14 cellular contexts compared by ENCODE assay signal in the genomic region with DNA sequence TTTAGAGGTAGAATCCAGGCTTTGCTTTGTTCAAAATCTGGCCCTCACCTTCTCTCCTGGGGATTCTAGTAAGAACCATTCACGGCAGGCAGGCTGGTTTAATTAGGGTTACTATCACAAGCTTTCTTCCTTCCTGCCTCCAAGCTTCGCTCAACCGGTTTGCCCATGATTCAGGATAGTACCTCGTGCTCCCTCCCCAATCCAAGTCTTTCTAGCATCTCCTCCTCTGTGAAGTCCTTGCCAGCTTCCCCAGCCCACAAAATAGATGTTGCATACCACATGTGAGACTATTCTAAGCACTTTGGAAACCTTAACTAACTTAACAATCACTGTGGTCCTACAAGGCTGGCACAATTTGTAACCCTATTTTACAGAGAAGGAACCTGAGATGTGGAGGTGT.
DNase-seq lines count a peak whose midpoint lies in the region; ATAC-seq, FAIRE-seq and TF ChIP-seq lines count a peak whose summit lies in the region.
"Had no signal": no experiment of that assay in that cellular context is flagged by ENCODE, and none has a peak within 500 bp of the region (broad histone marks: within the 10 kb centered on the region; RNA-seq: fewer than 3 reads in every experiment).

No MANE protein-coding gene starts in this region.

- peak; percentile 7 for ATAC-seq in left lung
- ATAC-seq: gastroesophageal sphincter had no signal

- no peak for TF ChIP-seq RAD21 in Ishikawa (IDR thresholded peaks at IDR 0.05; ENCODE audit: low read depth)

- H3K4me3 ChIP-seq in bronchial epithelial cell (ENCODE audit: low read depth, low read length) (no peak overlapping the region), left lung (no peak overlapping the region)
- H3K4me3 ChIP-seq: coronary artery, gastroesophageal sphincter, upper lobe of left lung had no signal

- intact Hi-C loops in left lung (cut with DNase I): loop anchor here in 1 of 2 donors (10.0 kb wide), 1 partner anchor 129 kb away; no protein-coding TSS in a partner anchor

- peaks cover 8% of the 10 kb centered on the region for H3K9me3 Mint-ChIP-seq in nephron progenitor cell
- H3K9me3 Mint-ChIP-seq: activated B cell treated with CpG ODN at 0.5 μM for 24 hours had no signal

- TF ChIP-seq CTCF in bronchial epithelial cell (IDR thresholded peaks at IDR 0.05; ENCODE audit: insufficient read depth, low read length, severe bottlenecking): no peak
- TF ChIP-seq CTCF in left lung (IDR thresholded peaks at IDR 0.05): no peak
- TF ChIP-seq CTCF in nephron progenitor cell (IDR thresholded peaks at IDR 0.05): no peak

- H3K4me1 ChIP-seq in left lung: peaks cover 18 to 42% of the 10 kb centered on the region in 2 donors

- H3K4me1 Mint-ChIP-seq in nephron progenitor cell: peaks cover 59% of the 10 kb centered on the region

- H3K27me3 ChIP-seq in bronchial epithelial cell (ENCODE audit: control insufficient read depth, insufficient read depth, low read length): no peaks in the 10 kb centered on the region
- H3K27me3 ChIP-seq in left lung: no peaks in the 10 kb centered on the region
- H3K27me3 ChIP-seq: gastroesophageal sphincter, neutrophil, upper lobe of left lung had no signal

- H3K27me3 Mint-ChIP-seq in nephron progenitor cell (ENCODE audit: low read depth, poor library complexity): no peaks in the 10 kb centered on the region
- H3K27me3 Mint-ChIP-seq: activated B cell treated with CpG ODN at 0.5 μM for 24 hours had no signal

- H3K4me3 Mint-ChIP-seq in nephron progenitor cell: no peak overlapping the region
- H3K4me3 Mint-ChIP-seq: activated B cell treated with CpG ODN at 0.5 μM for 24 hours had no signal

- H3K27ac Mint-ChIP-seq in nephron progenitor cell: no peak overlapping the region
- H3K27ac Mint-ChIP-seq: activated B cell treated with CpG ODN at 0.5 μM for 24 hours had no signal

- TF ChIP-seq EP300 in Ishikawa (IDR thresholded peaks at IDR 0.05; ENCODE audit: borderline replicate concordance): no peak

- DNase-seq in A172 (ENCODE audit: low spot score) (peak; percentile 35), bronchial epithelial cell (ENCODE audit: low read depth) (peak; percentile 88), left lung (no peak), SW 1271 (lab: John Stamatoyannopoulos, UW) (no peak), AG08396 (ENCODE audit: low spot score) (no peak), nephron progenitor cell (no peak), NCI-H1436 (lab: John Stamatoyannopoulos, UW) (no peak)
- DNase-seq: activated B cell treated with CpG ODN at 0.5 μM for 24 hours, upper lobe of left lung had no signal

- H3K27ac ChIP-seq in left lung: no peak overlapping the region
- H3K27ac ChIP-seq: neutrophil, upper lobe of left lung had no signal

- no peaks in the 10 kb centered on the region for H3K36me3 ChIP-seq in bronchial epithelial cell (ENCODE audit: control insufficient read depth, insufficient read depth, low read length)
- no peaks in the 10 kb centered on the region for H3K36me3 ChIP-seq in left lung
- H3K36me3 ChIP-seq: gastroesophageal sphincter, neutrophil, upper lobe of left lung had no signal

- FAIRE-seq in bronchial epithelial cell (lab: Jason Lieb, UNC): no peak
- FAIRE-seq: HTR-8/SVneo had no signal

- no peaks in the 10 kb centered on the region for H3K9me3 ChIP-seq in left lung
- H3K9me3 ChIP-seq: gastroesophageal sphincter, neutrophil, upper lobe of left lung had no signal

- H3K36me3 Mint-ChIP-seq in nephron progenitor cell (ENCODE audit: low read depth): no peaks in the 10 kb centered on the region

TF ChIP-seq in Ishikawa, 13 proteins besides CTCF, POLR2A, EP300 and RAD21:
- TF ChIP-seq, protein P1, sequence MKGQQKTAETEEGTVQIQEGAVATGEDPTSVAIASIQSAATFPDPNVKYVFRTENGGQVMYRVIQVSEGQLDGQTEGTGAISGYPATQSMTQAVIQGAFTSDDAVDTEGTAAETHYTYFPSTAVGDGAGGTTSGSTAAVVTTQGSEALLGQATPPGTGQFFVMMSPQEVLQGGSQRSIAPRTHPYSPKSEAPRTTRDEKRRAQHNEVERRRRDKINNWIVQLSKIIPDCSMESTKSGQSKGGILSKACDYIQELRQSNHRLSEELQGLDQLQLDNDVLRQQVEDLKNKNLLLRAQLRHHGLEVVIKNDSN (IDR thresholded peaks at IDR 0.05): no peak
- TF ChIP-seq, protein P2, sequence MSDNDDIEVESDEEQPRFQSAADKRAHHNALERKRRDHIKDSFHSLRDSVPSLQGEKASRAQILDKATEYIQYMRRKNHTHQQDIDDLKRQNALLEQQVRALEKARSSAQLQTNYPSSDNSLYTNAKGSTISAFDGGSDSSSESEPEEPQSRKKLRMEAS (IDR thresholded peaks at IDR 0.05): peak; percentile 55
- TF ChIP-seq CREB1 (IDR thresholded peaks at IDR 0.05; ENCODE audit: low read depth): no peak
- TF ChIP-seq NFIC (IDR thresholded peaks at IDR 0.05): no peak
- TF ChIP-seq, protein P3, sequence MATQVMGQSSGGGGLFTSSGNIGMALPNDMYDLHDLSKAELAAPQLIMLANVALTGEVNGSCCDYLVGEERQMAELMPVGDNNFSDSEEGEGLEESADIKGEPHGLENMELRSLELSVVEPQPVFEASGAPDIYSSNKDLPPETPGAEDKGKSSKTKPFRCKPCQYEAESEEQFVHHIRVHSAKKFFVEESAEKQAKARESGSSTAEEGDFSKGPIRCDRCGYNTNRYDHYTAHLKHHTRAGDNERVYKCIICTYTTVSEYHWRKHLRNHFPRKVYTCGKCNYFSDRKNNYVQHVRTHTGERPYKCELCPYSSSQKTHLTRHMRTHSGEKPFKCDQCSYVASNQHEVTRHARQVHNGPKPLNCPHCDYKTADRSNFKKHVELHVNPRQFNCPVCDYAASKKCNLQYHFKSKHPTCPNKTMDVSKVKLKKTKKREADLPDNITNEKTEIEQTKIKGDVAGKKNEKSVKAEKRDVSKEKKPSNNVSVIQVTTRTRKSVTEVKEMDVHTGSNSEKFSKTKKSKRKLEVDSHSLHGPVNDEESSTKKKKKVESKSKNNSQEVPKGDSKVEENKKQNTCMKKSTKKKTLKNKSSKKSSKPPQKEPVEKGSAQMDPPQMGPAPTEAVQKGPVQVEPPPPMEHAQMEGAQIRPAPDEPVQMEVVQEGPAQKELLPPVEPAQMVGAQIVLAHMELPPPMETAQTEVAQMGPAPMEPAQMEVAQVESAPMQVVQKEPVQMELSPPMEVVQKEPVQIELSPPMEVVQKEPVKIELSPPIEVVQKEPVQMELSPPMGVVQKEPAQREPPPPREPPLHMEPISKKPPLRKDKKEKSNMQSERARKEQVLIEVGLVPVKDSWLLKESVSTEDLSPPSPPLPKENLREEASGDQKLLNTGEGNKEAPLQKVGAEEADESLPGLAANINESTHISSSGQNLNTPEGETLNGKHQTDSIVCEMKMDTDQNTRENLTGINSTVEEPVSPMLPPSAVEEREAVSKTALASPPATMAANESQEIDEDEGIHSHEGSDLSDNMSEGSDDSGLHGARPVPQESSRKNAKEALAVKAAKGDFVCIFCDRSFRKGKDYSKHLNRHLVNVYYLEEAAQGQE (IDR thresholded peaks at IDR 0.05; ENCODE audit: low read depth): no peak
- no peak for TF ChIP-seq TEAD4 (IDR thresholded peaks at IDR 0.05)

Comparison
In these comparisons a context has a peak if more than half of its experiments do, and no peak if none do; other contexts are left out.
1. DNase-seq: peak in A172 (single experiment) and bronchial epithelial cell (single experiment); none in left lung (0 of 2), SW 1271 (0 of 2), AG08396 (single experiment), nephron progenitor cell (single experiment) and NCI-H1436 (single experiment).